In the genomic region with DNA sequence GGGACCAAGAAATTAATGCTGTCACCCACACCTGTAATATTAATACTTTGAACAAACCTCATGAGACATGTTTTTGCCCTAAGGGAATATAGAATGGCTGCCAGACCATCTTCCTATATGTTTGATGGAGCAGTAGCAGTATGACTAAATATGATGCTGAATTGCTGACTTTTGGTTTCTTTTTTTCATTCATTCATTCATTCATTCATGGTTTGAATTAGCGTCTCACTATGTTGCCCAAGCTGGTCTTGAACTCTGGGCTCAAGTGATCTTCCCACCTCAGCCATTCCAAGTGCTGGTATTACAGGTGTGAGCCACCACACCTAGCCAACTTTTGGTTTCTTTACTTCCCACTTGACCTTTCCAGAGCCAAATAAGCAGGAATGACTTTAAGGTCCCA, we compare ENCODE assay signal across 30 cellular contexts.
"Had no signal": no experiment of that assay in that cellular context is flagged by ENCODE, and none has a peak within 500 bp of the region (broad histone marks: within the 10 kb centered on the region; RNA-seq: fewer than 3 reads in every experiment).

No MANE protein-coding gene starts in this region.

- H3K4me1 ChIP-seq: testis had no signal

- H3K27me3 ChIP-seq: body of pancreas, colonic mucosa, neutrophil, right lobe of liver, testis, upper lobe of left lung, vagina had no signal

- H3K9me3 Mint-ChIP-seq: activated CD4-positive, alpha-beta memory T cell treated with anti-CD3 and anti-CD28 coated beads for 36 hours; activated T-cell treated with anti-CD3 and anti-CD28 coated beads, Interleukin-2, amount 50 U/mL, for 4 hours; nephron progenitor cell; T-helper 2 cell treated with Interferon-gamma antibody and Interleukin-4, amounts not matched to agents 5 μg/mL and 100 μg/mL, for 36 hours had no signal

- H3K27ac Mint-ChIP-seq: activated CD4-positive, alpha-beta memory T cell treated with anti-CD3 and anti-CD28 coated beads for 36 hours; nephron progenitor cell; T-helper 2 cell treated with Interferon-gamma antibody and Interleukin-4, amounts not matched to agents 5 μg/mL and 100 μg/mL, for 36 hours had no signal

- H3K9me3 ChIP-seq: body of pancreas, colonic mucosa, left ventricle myocardium inferior, mucosa of descending colon, neutrophil, right lobe of liver, testis, upper lobe of left lung, vagina had no signal

- DNase-seq: activated CD4-positive, alpha-beta memory T cell treated with anti-CD3 and anti-CD28 coated beads for 36 hours; activated CD4-positive, alpha-beta T cell treated with anti-CD3 and anti-CD28 coated beads for 48 hours; activated CD8-positive, alpha-beta memory T cell treated with anti-CD3 and anti-CD28 coated beads, Interleukin-2, amount 50 U/mL, for 4 hours; activated effector memory CD4-positive, alpha-beta T cell treated with Interleukin-2 at 50 U/mL for 16 hours; activated naive CD4-positive, alpha-beta T cell treated with Interleukin-2 at 50 U/mL for 16 hours; activated T-cell treated with anti-CD3 and anti-CD28 coated beads, Interleukin-2, amount 50 U/mL, for 4 hours; aorta; body of pancreas; cerebellar nuclear complex; colonic mucosa; effector CD8-positive, alpha-beta T cell; islet precursor cell; left ventricle myocardium inferior; mesendoderm; mucosa of descending colon; nephron progenitor cell; right lobe of liver; stimulated activated CD4-positive, alpha-beta T cell treated with anti-CD3 and anti-CD28 coated beads, Interleukin-12 subunit alpha, Interleukin-12 subunit beta, amount 100 ng/mL, for 4 hours; stimulated activated CD4-positive, alpha-beta T cell treated with anti-CD3 and anti-CD28 coated beads, Interleukin-4, amount 100 ng/mL, for 1 hour; stimulated activated naive CD8-positive, alpha-beta T cell treated with anti-CD3 and anti-CD28 coated beads, Interleukin-15, Interleukin-2, amounts not matched to agents 100 U/mL and 50 U/mL, for 24 hours; T-helper 1 cell; testis; upper lobe of left lung had no signal

- H3K27ac ChIP-seq: body of pancreas, colonic mucosa, epithelial cell of prostate, neutrophil, skin epidermis, testis, vagina had no signal

- ATAC-seq: activated T-cell treated with anti-CD3 and anti-CD28 coated beads, Interleukin-2, amount 50 U/mL, for 4 hours; body of pancreas; mucosa of descending colon; right lobe of liver; stimulated activated naive CD8-positive, alpha-beta T cell treated with anti-CD3 and anti-CD28 coated beads, Interleukin-15, Interleukin-2, amounts not matched to agents 100 U/mL and 50 U/mL, for 24 hours had no signal

- H3K4me3 ChIP-seq: body of pancreas, colonic mucosa, left ventricle myocardium inferior, lung, mucosa of descending colon, right lobe of liver, skin epidermis, testis, upper lobe of left lung, vagina had no signal

- H3K36me3 ChIP-seq: colonic mucosa had no signal

- H3K4me3 Mint-ChIP-seq: activated CD4-positive, alpha-beta memory T cell treated with anti-CD3 and anti-CD28 coated beads for 36 hours; activated naive CD8-positive, alpha-beta T cell; activated T-cell treated with anti-CD3 and anti-CD28 coated beads, Interleukin-2, amount 50 U/mL, for 4 hours; nephron progenitor cell; T-helper 2 cell treated with Interferon-gamma antibody and Interleukin-4, amounts not matched to agents 5 μg/mL and 100 μg/mL, for 36 hours had no signal

- H3K27me3 Mint-ChIP-seq: activated CD4-positive, alpha-beta memory T cell treated with anti-CD3 and anti-CD28 coated beads for 36 hours; activated naive CD8-positive, alpha-beta T cell had no signal
